Comparison of ENCODE assay signal across 14 cellular contexts in the genomic region with DNA sequence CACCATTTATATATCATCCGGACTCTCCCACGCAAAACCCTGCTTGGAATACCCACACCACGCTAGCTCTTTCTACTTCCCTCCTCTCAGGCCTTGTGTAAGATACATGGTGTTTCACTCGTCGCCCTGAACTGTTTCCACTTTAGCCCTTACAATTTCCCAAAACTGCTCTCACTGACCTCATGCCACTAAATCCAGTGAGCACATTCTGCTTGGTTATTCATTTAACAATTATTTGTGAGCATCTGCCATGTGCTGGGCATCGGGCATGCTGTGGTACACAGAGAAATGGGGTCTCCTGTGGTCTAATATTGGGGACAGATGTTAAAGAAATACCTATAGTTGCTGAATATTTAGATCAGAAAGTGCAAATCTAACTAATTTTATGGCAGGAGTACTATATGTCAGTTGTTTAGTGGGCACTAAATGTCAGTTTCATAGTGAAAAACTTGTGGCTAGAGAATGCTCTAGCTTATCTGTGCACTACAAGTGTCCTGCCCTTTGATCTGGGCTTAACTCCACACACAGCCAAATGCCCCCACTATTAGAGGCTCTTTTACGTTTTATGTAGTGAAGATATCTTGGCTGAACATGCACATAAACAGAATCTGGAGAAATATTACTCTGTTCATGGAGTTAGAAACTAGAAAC. TPM values are rescaled to one million over a fixed set of nuclear protein-coding genes. Genes with fewer than 3 reads are reported as not detected.
A peak's percentile ranks its signal among the peaks of the same experiment; 100 is the strongest.
DNase-seq lines count a peak whose midpoint lies in the region; ATAC-seq and TF ChIP-seq lines count a peak whose summit lies in the region.
"Had no signal": no experiment of that assay in that cellular context is flagged by ENCODE, and none has a peak within 500 bp of the region (broad histone marks: within the 10 kb centered on the region; RNA-seq: fewer than 3 reads in every experiment).

No MANE protein-coding gene starts in this region.

- H3K27ac Mint-ChIP-seq in type B pancreatic cell: peak overlapping the region; percentile 5
- H3K27ac Mint-ChIP-seq: activated T-cell treated with anti-CD3 and anti-CD28 coated beads, Interleukin-2, amount 50 U/mL, for 72 hours had no signal

- DNase-seq in DMS 273 (lab: John Stamatoyannopoulos, UW; ENCODE audit: unreplicated experiment) (peak; percentile 41), DMS 273 treated with DMSO at 0.1 percent for 48 hours (lab: John Stamatoyannopoulos, UW) (no peak), epithelial cell of proximal tubule (ENCODE audit: low read depth) (no peak), type B pancreatic cell (ENCODE audit: extremely low spot score, unreplicated experiment) (no peak), HPDE6-E6E7 (ENCODE audit: extremely low spot score) (no peak), cerebellar cortex (ENCODE audit: low spot score) (no peak), NOMO-1 treated with dmso at 0.1 percent for 144 hours (lab: John Stamatoyannopoulos, UW; ENCODE audit: unreplicated experiment) (no peak)
- DNase-seq: activated CD4-positive, CD25-positive, alpha-beta regulatory T cell; activated T-cell treated with anti-CD3 and anti-CD28 coated beads, Interleukin-2, amount 50 U/mL, for 72 hours; DMS53; NCI-H446 treated with DMSO at 0.1 percent for 48 hours; stimulated activated naive CD4-positive, alpha-beta T cell treated with Interleukin-2 at 50 U/mL for 16 hours had no signal

- H3K4me3 ChIP-seq in epithelial cell of proximal tubule (ENCODE audit: low read depth, low read length): peak overlapping the region; percentile 42
- H3K4me3 ChIP-seq: cardiac muscle cell had no signal

- peaks cover 33% of the 10 kb centered on the region for H3K4me1 Mint-ChIP-seq in type B pancreatic cell (ENCODE audit: unreplicated experiment)

- TF ChIP-seq CTCF in epithelial cell of proximal tubule (conservative IDR thresholded peaks at IDR 0.05; ENCODE audit: low read depth, low read length) (no peak), type B pancreatic cell (conservative IDR thresholded peaks at IDR 0.05) (no peak)

- H3K36me3 Mint-ChIP-seq in type B pancreatic cell: peaks cover 10% of the 10 kb centered on the region

- no peaks in the 10 kb centered on the region for H3K9me3 Mint-ChIP-seq in type B pancreatic cell
- H3K9me3 Mint-ChIP-seq: activated T-cell treated with anti-CD3 and anti-CD28 coated beads, Interleukin-2, amount 50 U/mL, for 72 hours had no signal

- H3K4me3 Mint-ChIP-seq in type B pancreatic cell: peak overlapping the region; percentile 13

- peak; percentile 36 for ATAC-seq in HG03442 (IDR thresholded peaks at IDR 0.05; ENCODE audit: unreplicated experiment)
- ATAC-seq: activated T-cell treated with anti-CD3 and anti-CD28 coated beads, Interleukin-2, amount 50 U/mL, for 72 hours had no signal

- H3K27me3 Mint-ChIP-seq in type B pancreatic cell: no peaks in the 10 kb centered on the region

RNA-seq across cellular contexts. Expression of a gene that starts 41.0 kb away (rescaled TPM):
- 3.8 and 12.1 TPM in 2 replicates for total RNA-seq in epithelial cell of proximal tubule
- total RNA-seq in type B pancreatic cell (ENCODE audit: low replicate concordance): 48.7 and 58.2 TPM in 2 replicates
